ENCODE assay signal across 1 cellular context in genomic region chr6:28618889-28619555, GRCh38.
TF ChIP-seq lines count a peak whose summit lies in the region.

No MANE protein-coding gene starts in this region.

TF ChIP-seq in GM23338, 12 proteins besides CTCF, POLR2A, EP300 and RAD21 (continued from another document):
- TF ChIP-seq REST (IDR thresholded peaks at IDR 0.05; ENCODE audit: unreplicated experiment) (no peak), POLR2AphosphoS5 (IDR thresholded peaks at IDR 0.05; ENCODE audit: low read depth) (no peak), ZNF331 (CRISPR knock-in tag; IDR thresholded peaks at IDR 0.05; ENCODE audit: low read depth) (no peak), EZH2 (IDR thresholded peaks at IDR 0.05; ENCODE audit: low read depth, unreplicated experiment) (no peak), ZNF462 (CRISPR knock-in tag; IDR thresholded peaks at IDR 0.05) (no peak), NANOG (IDR thresholded peaks at IDR 0.05; ENCODE audit: borderline replicate concordance) (no peak), EZH2phosphoT487 (IDR thresholded peaks at IDR 0.05; ENCODE audit: unreplicated experiment) (no peak), CREB1 (CRISPR knock-in tag; IDR thresholded peaks at IDR 0.05; ENCODE audit: low read depth) (no peak)
